In the genomic region with DNA sequence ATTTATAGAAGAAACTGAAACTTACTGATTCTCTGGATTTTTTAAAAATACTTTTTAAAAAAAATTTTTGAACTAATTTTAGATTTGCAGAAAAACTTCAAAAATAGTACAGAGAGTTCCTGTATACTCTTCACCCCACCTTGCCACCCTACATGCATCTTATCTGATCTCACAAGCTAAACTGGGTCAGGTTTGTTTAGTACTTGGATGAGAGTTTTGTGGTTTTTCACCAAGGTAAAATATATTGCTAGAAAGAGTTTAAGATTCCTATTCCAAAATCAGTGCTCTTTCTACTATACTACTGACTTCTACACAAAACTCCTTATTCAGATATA, we compare ENCODE assay signal across 17 cellular contexts.
A peak's percentile ranks its signal among the peaks of the same experiment; 100 is the strongest.
DNase-seq lines count a peak whose midpoint lies in the region; ATAC-seq and TF ChIP-seq lines count a peak whose summit lies in the region.
"Had no signal": no experiment of that assay in that cellular context is flagged by ENCODE, and none has a peak within 500 bp of the region (broad histone marks: within the 10 kb centered on the region; RNA-seq: fewer than 3 reads in every experiment).

No MANE protein-coding gene starts in this region.

- peaks cover 24 to 61% (median 41%) of the 10 kb centered on the region in 4 donors for H3K4me1 Mint-ChIP-seq in CD4-positive, alpha-beta memory T cell
- H3K4me1 Mint-ChIP-seq in activated naive CD8-positive, alpha-beta T cell treated with anti-CD3 and anti-CD28 coated beads, Interleukin-2, amount 10 ng/mL, durations not matched to agents 7 days and 5 days = peaks cover 5% of the 10 kb centered on the region

- no peak for TF ChIP-seq CTCF in BE2C (IDR thresholded peaks at IDR 0.05; ENCODE audit: low read depth, low read length)

- H3K27ac ChIP-seq in CD4-positive, alpha-beta memory T cell (ENCODE audit: low read depth, low read length) = no peak overlapping the region
- H3K27ac ChIP-seq in right cardiac atrium (ENCODE audit: low read length) = no peak overlapping the region
- H3K27ac ChIP-seq: left ventricle myocardium inferior, prostate gland, tibial artery had no signal

- H3K9me3 ChIP-seq in CD4-positive, alpha-beta memory T cell (ENCODE audit: control insufficient read depth in 1 of 2, low read length in 2 of 2) = no peaks in the 10 kb centered on the region
- H3K9me3 ChIP-seq in BE2C (no peaks in the 10 kb centered on the region), right cardiac atrium (ENCODE audit: control insufficient read depth, low read length) (no peaks in the 10 kb centered on the region)
- H3K9me3 ChIP-seq: prostate gland, tibial artery had no signal

- H3K4me1 ChIP-seq in CD4-positive, alpha-beta memory T cell (ENCODE audit: insufficient read depth, low read length) = peaks cover 45% of the 10 kb centered on the region
- H3K4me1 ChIP-seq in BE2C (no peaks in the 10 kb centered on the region), right cardiac atrium (ENCODE audit: control insufficient read depth, insufficient read depth, low read length) (no peaks in the 10 kb centered on the region)
- H3K4me1 ChIP-seq: prostate gland had no signal

- ATAC-seq in GM18867 (IDR thresholded peaks at IDR 0.05; ENCODE audit: unreplicated experiment) (peak; percentile 65), HG03025 (IDR thresholded peaks at IDR 0.05; ENCODE audit: low FRiP score, unreplicated experiment) (peak; percentile 82), right cardiac atrium (no peak), HG02970 (IDR thresholded peaks at IDR 0.05; ENCODE audit: low FRiP score, unreplicated experiment) (no peak)
- peak; percentile 58 for ATAC-seq in activated naive CD8-positive, alpha-beta T cell treated with anti-CD3 and anti-CD28 coated beads, Interleukin-2, amount 10 ng/mL, durations not matched to agents 7 days and 5 days (ENCODE audit: low read depth)
- ATAC-seq: WTC11 had no signal

- DNase-seq in CD4-positive, alpha-beta memory T cell = peak in 4 of 5 donors; percentile 69 to 81 (median 77)
- DNase-seq in activated naive CD8-positive, alpha-beta T cell treated with anti-CD3 and anti-CD28 coated beads, Interleukin-2, amount 10 ng/mL, durations not matched to agents 7 days and 5 days = no peak
- DNase-seq in BE2C (no peak), NOMO-1 treated with dmso at 0.1 percent for 144 hours (lab: John Stamatoyannopoulos, UW; ENCODE audit: unreplicated experiment) (no peak), right cardiac atrium (no peak)
- DNase-seq: activated T-cell treated with anti-CD3 and anti-CD28 coated beads, Interleukin-2, amount 50 U/mL, for 1 hour; GOT3; left ventricle myocardium inferior; NCI-H187; NCI-H524; stimulated activated CD4-positive, alpha-beta T cell treated with anti-CD3 and anti-CD28 coated beads, Interleukin-15, amount 100 ng/mL, for 24 hours; tibial artery had no signal

- H3K4me3 ChIP-seq in CD4-positive, alpha-beta memory T cell (ENCODE audit: low read length in 2 of 2) = no peak overlapping the region
- no peak overlapping the region for H3K4me3 ChIP-seq in BE2C (ENCODE audit: low read depth, low read length)
- no peak overlapping the region for H3K4me3 ChIP-seq in right cardiac atrium (ENCODE audit: low read length)
- H3K4me3 ChIP-seq: left ventricle myocardium inferior, prostate gland, tibial artery had no signal

- peak overlapping the region in 5 of 7 donors; percentile 3 to 74 (median 43) for H3K27ac Mint-ChIP-seq in CD4-positive, alpha-beta memory T cell
- no peak overlapping the region for H3K27ac Mint-ChIP-seq in activated naive CD8-positive, alpha-beta T cell treated with anti-CD3 and anti-CD28 coated beads, Interleukin-2, amount 10 ng/mL, durations not matched to agents 7 days and 5 days
- H3K27ac Mint-ChIP-seq: WTC11 had no signal

- H3K27me3 Mint-ChIP-seq in CD4-positive, alpha-beta memory T cell = no peaks in the 10 kb centered on the region
- H3K27me3 Mint-ChIP-seq in activated naive CD8-positive, alpha-beta T cell treated with anti-CD3 and anti-CD28 coated beads, Interleukin-2, amount 10 ng/mL, durations not matched to agents 7 days and 5 days = no peaks in the 10 kb centered on the region

- peak overlapping the region in 6 of 8 donors; percentile 47 to 77 (median 62) for H3K4me3 Mint-ChIP-seq in CD4-positive, alpha-beta memory T cell
- no peak overlapping the region for H3K4me3 Mint-ChIP-seq in activated naive CD8-positive, alpha-beta T cell treated with anti-CD3 and anti-CD28 coated beads, Interleukin-2, amount 10 ng/mL, durations not matched to agents 7 days and 5 days
- H3K4me3 Mint-ChIP-seq: WTC11 had no signal

- intact Hi-C loops in CD4-positive, alpha-beta memory T cell (cut with micrococcal nuclease) = loop anchor here (2.0 to 10.0 kb wide), 4 partner anchors 45 to 737 kb away; no protein-coding TSS in a partner anchor
- intact Hi-C loops in right cardiac atrium (cut with DNase I) = no loop called here

- H3K9me3 Mint-ChIP-seq in CD4-positive, alpha-beta memory T cell = peaks cover 0 to 10% (median 5%) of the 10 kb centered on the region in 8 donors
- H3K9me3 Mint-ChIP-seq in activated naive CD8-positive, alpha-beta T cell treated with anti-CD3 and anti-CD28 coated beads, Interleukin-2, amount 10 ng/mL, durations not matched to agents 7 days and 5 days = peaks cover 10% of the 10 kb centered on the region

- CTCF ChIA-PET in CD4-positive, alpha-beta memory T cell (lab: Charles Lee; ENCODE audit: partially characterized antibody) = no interaction called here

- H3K36me3 ChIP-seq in CD4-positive, alpha-beta memory T cell (ENCODE audit: insufficient read depth, low read length) = no peaks in the 10 kb centered on the region
- H3K36me3 ChIP-seq in BE2C = no peaks in the 10 kb centered on the region
- H3K36me3 ChIP-seq: left ventricle myocardium inferior, prostate gland, tibial artery had no signal

- POLR2A ChIA-PET in CD4-positive, alpha-beta memory T cell (lab: Charles Lee; ENCODE audit: partially characterized antibody) = interaction anchor here (0.6 to 1.7 kb wide), 15 partner anchors 12 to 609 kb away, joined by 3 to 16 read pairs (median 4); partner anchors contain the start of gene SUPT3H
- POLR2A ChIA-PET in activated naive CD8-positive, alpha-beta T cell treated with anti-CD3 and anti-CD28 coated beads, Interleukin-2, amount 10 ng/mL, durations not matched to agents 7 days and 5 days (lab: Charles Lee) = interaction anchor here (1.4 kb wide), 1 partner anchor 23 kb away, joined by 5 read pairs; no protein-coding TSS in a partner anchor

- H3K27me3 ChIP-seq in CD4-positive, alpha-beta memory T cell (ENCODE audit: insufficient read depth, low read length) = no peaks in the 10 kb centered on the region
- H3K27me3 ChIP-seq in BE2C (no peaks in the 10 kb centered on the region), right cardiac atrium (ENCODE audit: control insufficient read depth, insufficient read depth) (no peaks in the 10 kb centered on the region)
- H3K27me3 ChIP-seq: tibial artery had no signal

- peaks cover 0 to 6% of the 10 kb centered on the region in 2 donors for H3K36me3 Mint-ChIP-seq in CD4-positive, alpha-beta memory T cell
- H3K36me3 Mint-ChIP-seq in activated naive CD8-positive, alpha-beta T cell treated with anti-CD3 and anti-CD28 coated beads, Interleukin-2, amount 10 ng/mL, durations not matched to agents 7 days and 5 days = peaks cover 18% of the 10 kb centered on the region

Comparison
In these comparisons a context has a peak if more than half of its experiments do, and no peak if none do; other contexts are left out.
1. DNase-seq: peak in CD4-positive, alpha-beta memory T cell (4 of 5); none in activated naive CD8-positive, alpha-beta T cell treated with anti-CD3 and anti-CD28 coated beads, Interleukin-2, amount 10 ng/mL, durations not matched to agents 7 days and 5 days (single experiment), BE2C (single experiment), NOMO-1 treated with dmso at 0.1 percent for 144 hours (single experiment) and right cardiac atrium (0 of 3).
2. ATAC-seq: peak in GM18867 (single experiment), HG03025 (single experiment) and activated naive CD8-positive, alpha-beta T cell treated with anti-CD3 and anti-CD28 coated beads, Interleukin-2, amount 10 ng/mL, durations not matched to agents 7 days and 5 days (single experiment); none in right cardiac atrium (0 of 2) and HG02970 (single experiment).